ENCODE assay signal across 11 cellular contexts in the genomic region with DNA sequence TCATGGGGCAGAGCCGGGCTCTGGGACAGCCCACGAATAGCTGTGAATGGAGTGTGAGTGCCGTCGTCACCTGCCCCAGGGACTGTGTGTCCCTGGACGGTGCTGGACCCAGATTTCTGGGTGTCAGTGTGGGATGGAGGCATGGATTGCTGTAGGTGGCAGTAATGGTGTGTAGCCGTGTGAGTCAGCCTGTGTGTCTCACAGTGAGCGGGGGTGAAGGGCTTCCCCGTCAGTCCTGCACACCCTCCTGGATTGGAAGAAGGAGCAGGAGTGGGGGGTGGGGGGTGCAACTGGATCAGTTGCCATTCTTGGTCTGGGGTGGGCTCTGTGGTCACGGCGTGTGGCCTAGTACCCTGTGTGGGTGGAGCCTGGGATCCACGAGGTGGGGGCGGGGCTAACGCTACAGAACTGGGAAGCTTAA. TPM values are rescaled to one million over a fixed set of nuclear protein-coding genes. Genes with fewer than 3 reads are reported as not detected.
A peak's percentile ranks its signal among the peaks of the same experiment; 100 is the strongest.
DNase-seq lines count a peak whose midpoint lies in the region; ATAC-seq and TF ChIP-seq lines count a peak whose summit lies in the region.
"Had no signal": no experiment of that assay in that cellular context is flagged by ENCODE, and none has a peak within 500 bp of the region (broad histone marks: within the 10 kb centered on the region; RNA-seq: fewer than 3 reads in every experiment).

No MANE protein-coding gene starts in this region.

- H3K9me3 ChIP-seq in breast epithelium (no peaks in the 10 kb centered on the region), OCI-LY7 (ENCODE audit: low read length) (no peaks in the 10 kb centered on the region), fibroblast of lung (ENCODE audit: control insufficient read depth, insufficient read depth, low read depth, low read length) (no peaks in the 10 kb centered on the region), smooth muscle cell (replicated peaks; ENCODE audit: low read depth) (no peaks in the 10 kb centered on the region)

- WGBS in smooth muscle cell (ENCODE audit: low lambda C conversion rate): 46% methylated on average over 13 of the region's 13 CpGs

- TF ChIP-seq POLR2A in breast epithelium (IDR thresholded peaks at IDR 0.05): no peak
- no peak for TF ChIP-seq POLR2A in erythroblast (IDR thresholded peaks at IDR 0.05; ENCODE audit: low read length)

- H3K27ac ChIP-seq in breast epithelium (no peak overlapping the region), OCI-LY7 (ENCODE audit: low read depth, low read length, poor library complexity, severe bottlenecking) (no peak overlapping the region), fibroblast of lung (ENCODE audit: insufficient read depth, low read length) (no peak overlapping the region), smooth muscle cell (ENCODE audit: low read depth) (no peak overlapping the region)

- H3K9ac ChIP-seq in fibroblast of lung (ENCODE audit: insufficient read depth, low read length): no peak overlapping the region
- no peak overlapping the region for H3K9ac ChIP-seq in smooth muscle cell (ENCODE audit: low read depth)

- peaks cover 8% of the 10 kb centered on the region for H3F3A ChIP-seq in smooth muscle cell (ENCODE audit: low read depth)

- H3K27me3 ChIP-seq in breast epithelium: peaks cover 0 to 28% of the 10 kb centered on the region in 2 donors
- no peaks in the 10 kb centered on the region for H3K27me3 ChIP-seq in fibroblast of lung (ENCODE audit: control insufficient read depth, insufficient read depth, low read length)
- H3K27me3 ChIP-seq in smooth muscle cell (ENCODE audit: low read depth): peaks cover 3% of the 10 kb centered on the region

- no peaks in the 10 kb centered on the region for H3K36me3 ChIP-seq in breast epithelium
- H3K36me3 ChIP-seq in OCI-LY7 (ENCODE audit: insufficient read depth, low read length): no peaks in the 10 kb centered on the region
- no peaks in the 10 kb centered on the region for H3K36me3 ChIP-seq in fibroblast of lung (ENCODE audit: control insufficient read depth, insufficient read depth, low read length)
- H3K36me3 ChIP-seq in smooth muscle cell (ENCODE audit: low read depth): no peaks in the 10 kb centered on the region

- peaks cover 23% of the 10 kb centered on the region for H3K4me1 Mint-ChIP-seq in MCF 10A (ENCODE audit: insufficient read depth, unreplicated experiment)
- peaks cover 31% of the 10 kb centered on the region for H3K4me1 Mint-ChIP-seq in activated CD4-positive, alpha-beta memory T cell treated with anti-CD3 and anti-CD28 coated beads, Interleukin-2, amount 10 ng/mL, durations not matched to agents 7 days and 5 days

- H3K4me3 Mint-ChIP-seq in MCF 10A (ENCODE audit: unreplicated experiment): peak overlapping the region; percentile 51
- no peak overlapping the region for H3K4me3 Mint-ChIP-seq in activated CD4-positive, alpha-beta memory T cell treated with anti-CD3 and anti-CD28 coated beads, Interleukin-2, amount 10 ng/mL, durations not matched to agents 7 days and 5 days

- H3K4me2 ChIP-seq in OCI-LY7 (ENCODE audit: low read length) (peak overlapping the region; percentile 40), fibroblast of lung (ENCODE audit: extremely low read depth, insufficient read depth, low read length) (peak overlapping the region; percentile 27), smooth muscle cell (peak overlapping the region; percentile 61)

- intact Hi-C loops in MCF 10A (cut with micrococcal nuclease) (no loop called here), breast epithelium (cut with DNase I; ENCODE audit: low total_unique reads) (no loop called here), OCI-LY7 (cut with micrococcal nuclease; ENCODE audit: unreplicated experiment) (no loop called here)

- H3K27me3 Mint-ChIP-seq in MCF 10A (ENCODE audit: insufficient read depth, unreplicated experiment): no peaks in the 10 kb centered on the region
- H3K27me3 Mint-ChIP-seq in activated CD4-positive, alpha-beta memory T cell treated with anti-CD3 and anti-CD28 coated beads, Interleukin-2, amount 10 ng/mL, durations not matched to agents 7 days and 5 days: peaks cover 26% of the 10 kb centered on the region

- H3K4me1 ChIP-seq in breast epithelium (peaks cover 0 to 9% of the 10 kb centered on the region in 2 donors), OCI-LY7 (ENCODE audit: insufficient read depth, low read length, poor library complexity, severe bottlenecking) (peaks cover 33% of the 10 kb centered on the region), fibroblast of lung (ENCODE audit: control insufficient read depth, extremely low read depth, insufficient read depth, low read length) (peaks cover 12% of the 10 kb centered on the region), smooth muscle cell (ENCODE audit: low read depth) (peaks cover 5% of the 10 kb centered on the region)

- no peak for ATAC-seq in GM18861 (IDR thresholded peaks at IDR 0.05; ENCODE audit: unreplicated experiment)

- H4K20me1 ChIP-seq in OCI-LY7 (ENCODE audit: insufficient read depth, low read length) (no peaks in the 10 kb centered on the region), fibroblast of lung (ENCODE audit: control insufficient read depth, extremely low read depth, insufficient read depth, low read length) (no peaks in the 10 kb centered on the region), smooth muscle cell (ENCODE audit: low read depth) (peaks cover 4% of the 10 kb centered on the region)

- POLR2A ChIA-PET in MCF 10A (lab: Yijun Ruan, JAX) (interaction anchor here (0.6 to 2.1 kb wide), 5 partner anchors 9 to 1233 kb away, joined by 3 to 6 read pairs (median 5); no protein-coding TSS in a partner anchor), OCI-LY7 (lab: Charles Lee) (no interaction called here)
- POLR2A ChIA-PET in activated CD4-positive, alpha-beta memory T cell treated with anti-CD3 and anti-CD28 coated beads, Interleukin-2, amount 10 ng/mL, durations not matched to agents 7 days and 5 days (lab: Charles Lee): no interaction called here

- DNase-seq in MCF 10A (ENCODE audit: unreplicated experiment) (peak; percentile 61), breast epithelium (ENCODE audit: low spot score in 2 of 2) (no peak), OCI-LY7 (ENCODE audit: low spot score) (no peak), fibroblast of lung (ENCODE audit: low read depth in 2 of 2) (peak in 1 of 2 donors; percentile 75), smooth muscle cell (lab: John Stamatoyannopoulos, UW; ENCODE audit: unreplicated experiment) (no peak), erythroblast (lab: John Stamatoyannopoulos, UW) (no peak)
- DNase-seq in activated CD4-positive, alpha-beta memory T cell treated with anti-CD3 and anti-CD28 coated beads, Interleukin-2, amount 10 ng/mL, durations not matched to agents 7 days and 5 days: no peak
- DNase-seq: effector CD4-positive, alpha-beta T cell; NCI-H1417 treated with DMSO at 0.1 percent for 48 hours; stimulated activated CD4-positive, alpha-beta T cell treated with anti-CD3 and anti-CD28 coated beads, Interleukin-12 subunit alpha, Interleukin-12 subunit beta, amount 100 ng/mL, for 4 hours had no signal

- H3K27ac Mint-ChIP-seq in MCF 10A (ENCODE audit: low read depth, unreplicated experiment): no peak overlapping the region
- H3K27ac Mint-ChIP-seq in activated CD4-positive, alpha-beta memory T cell treated with anti-CD3 and anti-CD28 coated beads, Interleukin-2, amount 10 ng/mL, durations not matched to agents 7 days and 5 days: no peak overlapping the region

- peak overlapping the region; percentile 24; the same call in 1 of the 2 replicates for H2AFZ ChIP-seq in OCI-LY7 (ENCODE audit: low read length)
- no peak overlapping the region for H2AFZ ChIP-seq in fibroblast of lung (ENCODE audit: low read length)
- H2AFZ ChIP-seq in smooth muscle cell (ENCODE audit: low read depth): no peak overlapping the region

- H3K9me3 Mint-ChIP-seq in MCF 10A (ENCODE audit: unreplicated experiment): no peaks in the 10 kb centered on the region
- H3K9me3 Mint-ChIP-seq in activated CD4-positive, alpha-beta memory T cell treated with anti-CD3 and anti-CD28 coated beads, Interleukin-2, amount 10 ng/mL, durations not matched to agents 7 days and 5 days: no peaks in the 10 kb centered on the region

- no peaks in the 10 kb centered on the region for H3K9me2 ChIP-seq in OCI-LY7 (ENCODE audit: insufficient read depth, low read length)

- BruUV-seq in MCF 10A (replicated peaks; lab: Mats Ljungman, UMichigan) (no TSS peak), OCI-LY7 (replicated peaks; lab: Mats Ljungman, UMichigan) (no TSS peak)

- CTCF ChIA-PET in MCF 10A (lab: Yijun Ruan, JAX) (interaction anchor here (0.5 to 2.0 kb wide), 5 partner anchors 40 to 289 kb away, joined by 3 to 7 read pairs (median 6); no protein-coding TSS in a partner anchor), OCI-LY7 (lab: Charles Lee; ENCODE audit: unreplicated experiment) (interaction anchor here (1.3 kb wide), 1 partner anchor 9 kb away, joined by 5 read pairs; no protein-coding TSS in a partner anchor)
- CTCF ChIA-PET in activated CD4-positive, alpha-beta memory T cell treated with anti-CD3 and anti-CD28 coated beads, Interleukin-2, amount 10 ng/mL, durations not matched to agents 7 days and 5 days (lab: Charles Lee): interaction anchor here (1.1 to 2.7 kb wide), 4 partner anchors 9 to 71 kb away, joined by 3 to 8 read pairs (median 6); no protein-coding TSS in a partner anchor

- H3K36me3 Mint-ChIP-seq in MCF 10A (ENCODE audit: insufficient read depth, unreplicated experiment): no peaks in the 10 kb centered on the region
- H3K36me3 Mint-ChIP-seq in activated CD4-positive, alpha-beta memory T cell treated with anti-CD3 and anti-CD28 coated beads, Interleukin-2, amount 10 ng/mL, durations not matched to agents 7 days and 5 days (ENCODE audit: low read depth): peaks cover 3% of the 10 kb centered on the region

- H3K79me2 ChIP-seq in OCI-LY7 (ENCODE audit: insufficient read depth, low read depth, low read length) (no peaks in the 10 kb centered on the region), fibroblast of lung (ENCODE audit: control insufficient read depth, insufficient read depth, low read length) (no peaks in the 10 kb centered on the region), smooth muscle cell (ENCODE audit: low read depth) (no peaks in the 10 kb centered on the region)

- H3K4me3 ChIP-seq in breast epithelium (no peak overlapping the region), OCI-LY7 (ENCODE audit: low read depth, low read length, poor library complexity, severe bottlenecking) (peak overlapping the region; percentile 6), fibroblast of lung (replicated peaks in 1 of 4; ENCODE audit: control extremely low read depth in 1 of 4, insufficient read depth in 1 of 4, low read depth in 3 of 4, low read length in 4 of 4) (no peak overlapping the region), smooth muscle cell (no peak overlapping the region)

- TF ChIP-seq CTCF in MCF 10A (IDR thresholded peaks at IDR 0.05; ENCODE audit: unreplicated experiment): no peak
- TF ChIP-seq CTCF in breast epithelium (IDR thresholded peaks at IDR 0.05): no peak
- TF ChIP-seq CTCF in OCI-LY7 (conservative IDR thresholded peaks at IDR 0.05; ENCODE audit: low read length): no peak
- TF ChIP-seq CTCF in fibroblast of lung (conservative IDR thresholded peaks at IDR 0.05 in 1 of 2, IDR thresholded peaks at IDR 0.05 in 1 of 2; ENCODE audit: low read depth in 1 of 2, low read length in 2 of 2): peak in 1 of 2 donors; percentile 12
- no peak for TF ChIP-seq CTCF in smooth muscle cell (IDR thresholded peaks at IDR 0.05; ENCODE audit: borderline replicate concordance, insufficient read depth, poor library complexity, severe bottlenecking)

RNA-seq across cellular contexts. Expression of a gene that starts 6.5 kb away (rescaled TPM):
- 76.4 and 103 TPM in 2 replicates for total RNA-seq in MCF 10A (2022)
- 100 to 1,000 TPM in 1 of 3 donors, 10 to 100 TPM in 2; 52.7 to 130 (median 89.1) TPM for total RNA-seq in breast epithelium
- 22.1 and 44.5 TPM in 2 replicates for total RNA-seq in OCI-LY7 (2014; rRNA removed; shearing (Covaris generic))
- total RNA-seq in OCI-LY7 (2022): 108 and 121 TPM in 2 replicates
- 46.4 and 60.9 TPM in 2 replicates for total RNA-seq in fibroblast of lung
- 29.6 and 31.7 TPM in 2 replicates for polyA plus RNA-seq in fibroblast of lung
- polyA plus RNA-seq in fibroblast of lung (2012): 118 and 124 TPM in 2 replicates
- 119 and 145 TPM in 2 replicates for polyA minus RNA-seq in fibroblast of lung (ENCODE audit: low replicate concordance)
- total RNA-seq in smooth muscle cell: 28.5 and 38.5 TPM in 2 replicates
- 170 and 188 TPM in 2 replicates for polyA plus RNA-seq in smooth muscle cell
- total RNA-seq in activated CD4-positive, alpha-beta memory T cell treated with anti-CD3 and anti-CD28 coated beads, Interleukin-2, amount 10 ng/mL, durations not matched to agents 7 days and 5 days: 100 to 1,000 TPM; 121 to 122 TPM

RNA-seq across cellular contexts. Expression of a gene that starts 18.0 kb away (rescaled TPM):
- total RNA-seq in MCF 10A (2022): 41.5 and 44.0 TPM in 2 replicates
- total RNA-seq in breast epithelium: 10 to 100 TPM; 25.8 to 42.9 (median 34.1) TPM
- total RNA-seq in OCI-LY7 (2014; rRNA removed; shearing (Covaris generic)): 42.0 and 49.4 TPM in 2 replicates
- total RNA-seq in OCI-LY7 (2022): 115 and 130 TPM in 2 replicates
- 22.3 and 43.4 TPM in 2 replicates for total RNA-seq in fibroblast of lung
- 35.6 and 43.2 TPM in 2 replicates for polyA plus RNA-seq in fibroblast of lung
- polyA plus RNA-seq in fibroblast of lung (2012): 63.9 and 95.7 TPM in 2 replicates
- polyA minus RNA-seq in fibroblast of lung (ENCODE audit: low replicate concordance): 81.4 and 142 TPM in 2 replicates
- total RNA-seq in smooth muscle cell: 38.8 and 40.9 TPM in 2 replicates
- 90.8 and 102 TPM in 2 replicates for polyA plus RNA-seq in smooth muscle cell
- 100 to 1,000 TPM; 139 to 150 TPM for total RNA-seq in activated CD4-positive, alpha-beta memory T cell treated with anti-CD3 and anti-CD28 coated beads, Interleukin-2, amount 10 ng/mL, durations not matched to agents 7 days and 5 days
